Comparison of ENCODE assay signal across 13 cellular contexts in the genomic region with DNA sequence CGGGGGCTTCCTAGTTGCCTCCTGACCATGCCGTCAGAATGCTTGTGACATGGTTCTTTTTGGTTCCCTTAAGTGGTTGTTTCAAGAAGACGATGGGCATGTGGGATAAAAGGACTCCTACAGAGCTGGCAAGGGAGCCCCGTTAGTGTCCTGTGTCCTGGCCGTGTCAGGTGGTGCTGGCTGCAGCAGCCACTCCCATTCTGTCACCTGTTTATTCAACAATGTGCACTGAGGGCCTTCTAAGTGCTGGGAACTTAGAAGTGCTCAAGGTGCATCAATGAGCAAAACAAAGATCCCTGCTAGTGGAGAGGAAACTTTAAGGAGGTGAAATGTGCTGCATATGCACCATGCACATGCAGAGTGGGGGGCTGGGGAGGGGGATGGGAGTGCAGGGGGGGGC. TPM values are rescaled to one million over a fixed set of nuclear protein-coding genes. Genes with fewer than 3 reads are reported as not detected.
A peak's percentile ranks its signal among the peaks of the same experiment; 100 is the strongest.
DNase-seq lines count a peak whose midpoint lies in the region; ATAC-seq and TF ChIP-seq lines count a peak whose summit lies in the region.
"Had no signal": no experiment of that assay in that cellular context is flagged by ENCODE, and none has a peak within 500 bp of the region (broad histone marks: within the 10 kb centered on the region; RNA-seq: fewer than 3 reads in every experiment).

No MANE protein-coding gene starts in this region.

- no peak for TF ChIP-seq CTCF in DND-41 (IDR thresholded peaks at IDR 0.05; ENCODE audit: borderline replicate concordance, extremely low read depth, low read length, poor library complexity, severe bottlenecking)
- no peak for TF ChIP-seq CTCF in MM.1S (IDR thresholded peaks at IDR 0.05; ENCODE audit: low read length)
- no peak for TF ChIP-seq CTCF in testis (IDR thresholded peaks at IDR 0.05)

- H2AFZ ChIP-seq in DND-41 (ENCODE audit: low read depth, low read length) (no peak overlapping the region), MM.1S (ENCODE audit: low read length) (0 out of 2 replicates have a peak overlapping the region, but pooled peaks have one; percentile 25)

- intact Hi-C loops in naive thymus-derived CD4-positive, alpha-beta T cell (cut with micrococcal nuclease), result loop anchor here (1.0 to 10.0 kb wide), 9 partner anchors 10 to 1897 kb away; a partner anchor contains a TSS
- intact Hi-C loops in testis (cut with DNase I; ENCODE audit: low total_unique reads), result no loop called here

- H3K4me1 ChIP-seq in DND-41 (ENCODE audit: insufficient read depth, low read length) (peaks cover 57% of the 10 kb centered on the region), MM.1S (ENCODE audit: low read length) (peaks cover 63% of the 10 kb centered on the region), testis (peaks cover 26% of the 10 kb centered on the region)
- peaks cover 92 to 94% of the 10 kb centered on the region in 2 donors for H3K4me1 ChIP-seq in naive thymus-derived CD4-positive, alpha-beta T cell (ENCODE audit: control insufficient read depth in 2 of 2, insufficient read depth in 2 of 2, low read length in 2 of 2)

- H3K36me3 Mint-ChIP-seq in activated T-cell treated with anti-CD3 and anti-CD28 coated beads, Interleukin-2, amount 50 U/mL, for 4 hours (ENCODE audit: insufficient read depth), result peaks cover 44% of the 10 kb centered on the region
- H3K36me3 Mint-ChIP-seq in naive thymus-derived CD4-positive, alpha-beta T cell, result peaks cover 0 to 68% (median 33%) of the 10 kb centered on the region in 5 donors

- H4K20me1 ChIP-seq in DND-41 (ENCODE audit: insufficient read depth, low read length) (peaks cover 8% of the 10 kb centered on the region; the same call in 1 of the 2 replicates), MM.1S (ENCODE audit: insufficient read depth, low read length) (no peaks in the 10 kb centered on the region)

- H3K4me3 Mint-ChIP-seq in activated T-cell treated with anti-CD3 and anti-CD28 coated beads, Interleukin-2, amount 50 U/mL, for 4 hours, result peak overlapping the region; percentile 60
- peak overlapping the region; percentile 80 to 100 (median 88) for H3K4me3 Mint-ChIP-seq in naive thymus-derived CD4-positive, alpha-beta T cell

- H3K4me1 Mint-ChIP-seq in activated T-cell treated with anti-CD3 and anti-CD28 coated beads, Interleukin-2, amount 50 U/mL, for 4 hours (ENCODE audit: low read depth), result peaks cover 91% of the 10 kb centered on the region
- H3K4me1 Mint-ChIP-seq in naive thymus-derived CD4-positive, alpha-beta T cell, result peaks cover 63 to 100% (median 96%) of the 10 kb centered on the region in 7 donors

- H3K27me3 ChIP-seq in DND-41 (ENCODE audit: insufficient read depth, low read length, poor library complexity) (no peaks in the 10 kb centered on the region), MM.1S (replicated peaks; ENCODE audit: insufficient read depth, low read length) (no peaks in the 10 kb centered on the region), testis (no peaks in the 10 kb centered on the region)
- H3K27me3 ChIP-seq in naive thymus-derived CD4-positive, alpha-beta T cell (ENCODE audit: control insufficient read depth in 2 of 2, insufficient read depth in 2 of 2, low read length in 2 of 2), result no peaks in the 10 kb centered on the region
- H3K27me3 ChIP-seq: heart left ventricle, ovary had no signal

- POLR2A ChIA-PET in naive thymus-derived CD4-positive, alpha-beta T cell (lab: Charles Lee), result interaction anchor here (0.7 to 39.5 kb wide), 10 partner anchors 9 to 61 kb away, joined by 3 to 1119 read pairs (median 14); a partner anchor contains a TSS

- DNase-seq in DND-41 (no peak), MM.1S (peak; percentile 78), medulla oblongata (ENCODE audit: extremely low spot score) (no peak), NCI-H1092 (lab: John Stamatoyannopoulos, UW) (no peak), testis (no peak)
- no peak for DNase-seq in activated T-cell treated with anti-CD3 and anti-CD28 coated beads, Interleukin-2, amount 50 U/mL, for 4 hours
- DNase-seq in naive thymus-derived CD4-positive, alpha-beta T cell, result peak in 2 of 9 donors; percentile 30 to 35
- DNase-seq: DMS79 treated with DMSO at 0.1 percent for 48 hours, mammary epithelial cell, NCI-H526, ovary had no signal

- H3K9me3 ChIP-seq in DND-41 (ENCODE audit: insufficient read depth, low read length, severe bottlenecking), result no peaks in the 10 kb centered on the region
- no peaks in the 10 kb centered on the region for H3K9me3 ChIP-seq in MM.1S (replicated peaks; ENCODE audit: insufficient read depth, low read length)
- H3K9me3 ChIP-seq in naive thymus-derived CD4-positive, alpha-beta T cell (ENCODE audit: control insufficient read depth in 2 of 3, low read length in 3 of 3), result no peaks in the 10 kb centered on the region
- no peaks in the 10 kb centered on the region for H3K9me3 ChIP-seq in testis
- H3K9me3 ChIP-seq: ovary had no signal

- H3K27ac Mint-ChIP-seq in naive thymus-derived CD4-positive, alpha-beta T cell, result peak overlapping the region; percentile 79 to 99 (median 98)

- WGBS in testis, 2 donors, result 76 to 82% methylated on average over 5 of the region's 5 CpGs

- H3K4me3 ChIP-seq in DND-41 (ENCODE audit: low read depth in 1 of 2, low read length in 2 of 2) (peak overlapping the region in 1 of 2 experiments; percentile 27; a peak in 1 of 4 replicates), MM.1S (ENCODE audit: low read length) (peak overlapping the region; percentile 34; the same call in 1 of the 2 replicates), testis (no peak overlapping the region)
- peak overlapping the region; percentile 45 for H3K4me3 ChIP-seq in naive thymus-derived CD4-positive, alpha-beta T cell (ENCODE audit: low read length)
- H3K4me3 ChIP-seq: ovary had no signal

- CTCF ChIA-PET in naive thymus-derived CD4-positive, alpha-beta T cell (lab: Charles Lee), result interaction anchor here (1.2 to 20.9 kb wide), 7 partner anchors 12 to 61 kb away, joined by 3 to 430 read pairs (median 24); a partner anchor contains a TSS

- no peaks in the 10 kb centered on the region for H3K9me2 ChIP-seq in MM.1S (replicated peaks; ENCODE audit: insufficient read depth, low read length)

- no peak for TF ChIP-seq POLR2A in testis (IDR thresholded peaks at IDR 0.05)

- H3K4me2 ChIP-seq in DND-41 (ENCODE audit: insufficient read depth, low read length) (peak overlapping the region; percentile 55), MM.1S (ENCODE audit: low read depth, low read length) (peak overlapping the region; percentile 74)

- H3F3A ChIP-seq in MM.1S (ENCODE audit: insufficient read depth, low read length), result peaks cover 43% of the 10 kb centered on the region

- no peaks in the 10 kb centered on the region for H3K27me3 Mint-ChIP-seq in activated T-cell treated with anti-CD3 and anti-CD28 coated beads, Interleukin-2, amount 50 U/mL, for 4 hours (ENCODE audit: low read depth)
- peaks cover 0 to 2% (median 0%) of the 10 kb centered on the region in 5 donors for H3K27me3 Mint-ChIP-seq in naive thymus-derived CD4-positive, alpha-beta T cell

- H3K79me2 ChIP-seq in DND-41 (ENCODE audit: insufficient read depth, low read length), result peaks cover 42% of the 10 kb centered on the region
- peaks cover 57% of the 10 kb centered on the region for H3K79me2 ChIP-seq in MM.1S (ENCODE audit: low read length)

- no peak for ATAC-seq in DND-41 (ENCODE audit: insufficient read depth, low read depth)
- no peak for ATAC-seq in activated T-cell treated with anti-CD3 and anti-CD28 coated beads, Interleukin-2, amount 50 U/mL, for 4 hours
- ATAC-seq in naive thymus-derived CD4-positive, alpha-beta T cell, result no peak

- H3K36me3 ChIP-seq in DND-41 (ENCODE audit: insufficient read depth, low read length), result peaks cover 76% of the 10 kb centered on the region
- H3K36me3 ChIP-seq in MM.1S (replicated peaks; ENCODE audit: insufficient read depth, low read length), result peaks cover 2% of the 10 kb centered on the region; the same call in 1 of the 2 replicates
- H3K36me3 ChIP-seq in naive thymus-derived CD4-positive, alpha-beta T cell (ENCODE audit: control insufficient read depth in 2 of 3, insufficient read depth in 3 of 3, low read length in 3 of 3), result peaks cover 20 to 39% (median 26%) of the 10 kb centered on the region in 3 experiments
- no peaks in the 10 kb centered on the region for H3K36me3 ChIP-seq in testis (ENCODE audit: low read depth, missing control alignments)
- H3K36me3 ChIP-seq: ovary had no signal

- H3K27ac ChIP-seq in DND-41 (ENCODE audit: low read length), result peak overlapping the region; percentile 87
- peak overlapping the region; percentile 91 for H3K27ac ChIP-seq in MM.1S (ENCODE audit: low read length)
- H3K27ac ChIP-seq in naive thymus-derived CD4-positive, alpha-beta T cell (ENCODE audit: low read depth, low read length), result peak overlapping the region; percentile 93
- no peak overlapping the region for H3K27ac ChIP-seq in testis
- H3K27ac ChIP-seq: ovary had no signal

- H3K9me3 Mint-ChIP-seq in activated T-cell treated with anti-CD3 and anti-CD28 coated beads, Interleukin-2, amount 50 U/mL, for 4 hours, result no peaks in the 10 kb centered on the region
- H3K9me3 Mint-ChIP-seq in naive thymus-derived CD4-positive, alpha-beta T cell, result no peaks in the 10 kb centered on the region

- H3K9ac ChIP-seq in DND-41 (ENCODE audit: low read depth, low read length), result peak overlapping the region; percentile 34
- peak overlapping the region; percentile 47; the same call in 1 of the 2 replicates for H3K9ac ChIP-seq in MM.1S (ENCODE audit: low read length)

RNA-seq across cellular contexts. Expression of a gene that starts 19.6 kb away (rescaled TPM):
- 100 to 1,000 TPM in 2 of 3 donors, 10 to 100 TPM in 1; 93.0 to 136 (median 132) TPM for total RNA-seq in activated T-cell treated with anti-CD3 and anti-CD28 coated beads, Interleukin-2, amount 50 U/mL, for 4 hours
- total RNA-seq in naive thymus-derived CD4-positive, alpha-beta T cell, result 100 to 1,000 TPM; 291 to 414 (median 306) TPM
- 100 to 1,000 TPM; 189 to 295 TPM for polyA plus RNA-seq in naive thymus-derived CD4-positive, alpha-beta T cell
- total RNA-seq in testis, result 10 to 100 TPM in 1 of 2 donors, 1 to 10 TPM in 1; 8.6 to 11.5 TPM
- polyA plus RNA-seq in testis (ENCODE audit: insufficient read depth, low read depth, low replicate concordance), result 14.2 TPM
- total RNA-seq: LHCN-M2, mammary epithelial cell had no signal
- polyA plus RNA-seq: mammary epithelial cell had no signal

RNA-seq across cellular contexts. Expression of a gene that starts 45.2 kb away (rescaled TPM):
- total RNA-seq in activated T-cell treated with anti-CD3 and anti-CD28 coated beads, Interleukin-2, amount 50 U/mL, for 4 hours, result not detected
- total RNA-seq in naive thymus-derived CD4-positive, alpha-beta T cell, result not detected
- 1 to 10 TPM; 1.6 to 2.0 TPM for polyA plus RNA-seq in naive thymus-derived CD4-positive, alpha-beta T cell
- total RNA-seq in testis, result 10 to 100 TPM; 40.9 to 72.7 TPM
- polyA plus RNA-seq in testis (ENCODE audit: insufficient read depth, low read depth, low replicate concordance), result 266 TPM
- total RNA-seq: heart left ventricle, LHCN-M2, mammary epithelial cell, ovary had no signal
- polyA plus RNA-seq: heart left ventricle, mammary epithelial cell had no signal

Comparison
In these comparisons a context has a peak if more than half of its experiments do, and no peak if none do; other contexts are left out.
1. H3K27ac ChIP-seq: peak in DND-41 (single experiment), MM.1S (single experiment) and naive thymus-derived CD4-positive, alpha-beta T cell (single experiment); none in testis (0 of 2).
2. H3K4me3 ChIP-seq: peak in MM.1S (single experiment) and naive thymus-derived CD4-positive, alpha-beta T cell (single experiment); none in testis (0 of 2).
3. RNA of a gene that starts 19.6 kb away (total RNA-seq): 291 to 414 TPM in naive thymus-derived CD4-positive, alpha-beta T cell and 93.0 to 136 TPM in activated T-cell treated with anti-CD3 and anti-CD28 coated beads, Interleukin-2, amount 50 U/mL, for 4 hours; 8.6 to 11.5 TPM in testis; every median in the first group is over 4 times any median in the second.
4. RNA of a gene that starts 45.2 kb away (total RNA-seq): 40.9 to 72.7 TPM in testis; not detected in activated T-cell treated with anti-CD3 and anti-CD28 coated beads, Interleukin-2, amount 50 U/mL, for 4 hours and not detected in naive thymus-derived CD4-positive, alpha-beta T cell; every median in the first group is over 10 times any median in the second.